ENCODE assay signal across 1 cellular context in the genomic region with DNA sequence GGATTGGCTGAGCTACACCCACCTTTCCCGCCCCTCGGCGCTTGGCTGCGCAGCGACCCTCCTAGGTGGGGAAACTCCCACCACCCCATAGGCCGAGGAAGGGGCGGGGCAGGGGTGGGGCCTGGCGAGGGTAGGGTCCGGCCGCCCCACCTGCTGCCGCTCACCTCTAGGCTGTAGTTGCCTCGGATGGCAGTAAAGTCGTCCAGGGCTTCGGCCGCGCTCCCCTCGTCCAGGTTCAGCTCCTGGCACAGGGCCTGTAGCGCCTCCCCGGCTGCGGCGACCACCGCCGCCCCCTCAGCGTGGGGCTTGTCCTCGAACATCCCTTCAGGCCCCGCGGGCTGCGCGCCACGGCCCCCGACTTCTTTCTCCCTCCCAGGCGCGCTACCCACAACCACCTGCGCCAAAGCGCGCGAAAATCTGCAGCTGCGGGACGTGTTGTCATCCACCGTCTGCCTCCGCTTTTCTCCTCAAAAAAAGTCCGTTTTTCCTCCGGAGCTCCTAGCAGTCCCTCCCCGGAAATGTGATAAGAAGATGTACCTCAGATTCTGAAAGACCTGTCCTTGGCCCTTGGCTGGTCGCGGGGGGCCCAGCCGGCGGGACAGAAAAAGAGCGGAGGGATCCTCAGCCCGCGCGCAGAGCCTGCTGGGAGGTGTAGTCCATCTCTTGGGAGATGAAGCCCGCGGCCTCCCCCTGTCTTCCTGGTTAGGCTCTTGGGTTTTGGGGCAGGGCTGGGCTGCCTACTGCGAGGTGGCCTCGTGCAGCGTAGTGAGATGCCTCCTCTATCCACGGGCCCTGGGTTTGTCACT.
TF ChIP-seq lines count a peak whose summit lies in the region.

Gene RBL1, minus strand, starts transcription at position 389 of the 806 bp plus-strand sequence. Its CDS starts 69 bp downstream, at position 320.

TF ChIP-seq in HepG2, 621 proteins besides CTCF, POLR2A, EP300 and RAD21 (continued from another document and continues in another):
- TF ChIP-seq THAP9 (CRISPR knock-in tag; IDR thresholded peaks at IDR 0.05; ENCODE audit: borderline replicate concordance) (peak; percentile 94; the same call in 1 of the 2 replicates), ZNF615 (CRISPR knock-in tag; IDR thresholded peaks at IDR 0.05; ENCODE audit: borderline replicate concordance) (peak; percentile 96; the same call in 1 of the 2 replicates), HNRNPL (IDR thresholded peaks at IDR 0.05; ENCODE audit: low read depth, low read length) (peak; percentile 71; the same call in 1 of the 2 replicates), ZNF446 (CRISPR knock-in tag; IDR thresholded peaks at IDR 0.05) (peak; percentile 98), SOX6 (IDR thresholded peaks at IDR 0.05) (no peak), SOX6 (CRISPR knock-in tag; IDR thresholded peaks at IDR 0.05) (peak; percentile 92), ZNF546 (CRISPR knock-in tag; conservative IDR thresholded peaks at IDR 0.05) (peak; percentile 99), FOXM1 (CRISPR knock-in tag; IDR thresholded peaks at IDR 0.05) (peak; percentile 73; the same call in 1 of the 2 replicates), MAFG (CRISPR knock-in tag; IDR thresholded peaks at IDR 0.05) (no peak), ZNF839 (CRISPR knock-in tag; IDR thresholded peaks at IDR 0.05; ENCODE audit: borderline replicate concordance) (peak; percentile 96), ZNF430 (CRISPR knock-in tag; IDR thresholded peaks at IDR 0.05) (peak; percentile 96), SAP130 (CRISPR knock-in tag; IDR thresholded peaks at IDR 0.05; ENCODE audit: low read depth) (peak; percentile 97), YEATS4 (CRISPR knock-in tag; IDR thresholded peaks at IDR 0.05; ENCODE audit: borderline replicate concordance) (peak; percentile 99), PAXIP1 (CRISPR knock-in tag; conservative IDR thresholded peaks at IDR 0.05) (peak; percentile 79), REPIN1 (CRISPR knock-in tag; IDR thresholded peaks at IDR 0.05; ENCODE audit: borderline replicate concordance, low read depth) (peak; percentile 83; the same call in 1 of the 2 replicates), ERF (CRISPR knock-in tag; IDR thresholded peaks at IDR 0.05) (peak; percentile 90), ELF4 (CRISPR knock-in tag; IDR thresholded peaks at IDR 0.05; ENCODE audit: borderline replicate concordance) (peak; percentile 96), TAF1 (CRISPR knock-in tag; IDR thresholded peaks at IDR 0.05) (peak; percentile 88), ZNF101 (CRISPR knock-in tag; IDR thresholded peaks at IDR 0.05; ENCODE audit: borderline replicate concordance, low read depth) (peak; percentile 98; the same call in 1 of the 2 replicates), GTF2F1 (IDR thresholded peaks at IDR 0.05; ENCODE audit: low read length) (no peak), LCORL (IDR thresholded peaks at IDR 0.05) (0 out of 2 replicates have a peak, but pooled peaks have one; percentile 1), LCORL (CRISPR knock-in tag; IDR thresholded peaks at IDR 0.05) (peak; percentile 92; the same call in 1 of the 2 replicates), NFKBIZ (CRISPR knock-in tag; IDR thresholded peaks at IDR 0.05) (peak; percentile 77; the same call in 1 of the 2 replicates), SMARCE1 (IDR thresholded peaks at IDR 0.05; ENCODE audit: borderline replicate concordance) (no peak), IRX3 (CRISPR knock-in tag; IDR thresholded peaks at IDR 0.05; ENCODE audit: borderline replicate concordance, low read depth) (0 out of 2 replicates have a peak, but pooled peaks have one; percentile 20), BATF2 (CRISPR knock-in tag; IDR thresholded peaks at IDR 0.05) (peak; percentile 98), ZNF619 (CRISPR knock-in tag; IDR thresholded peaks at IDR 0.05) (peak; percentile 88; the same call in 1 of the 2 replicates)
- TF ChIP-seq, protein P1, sequence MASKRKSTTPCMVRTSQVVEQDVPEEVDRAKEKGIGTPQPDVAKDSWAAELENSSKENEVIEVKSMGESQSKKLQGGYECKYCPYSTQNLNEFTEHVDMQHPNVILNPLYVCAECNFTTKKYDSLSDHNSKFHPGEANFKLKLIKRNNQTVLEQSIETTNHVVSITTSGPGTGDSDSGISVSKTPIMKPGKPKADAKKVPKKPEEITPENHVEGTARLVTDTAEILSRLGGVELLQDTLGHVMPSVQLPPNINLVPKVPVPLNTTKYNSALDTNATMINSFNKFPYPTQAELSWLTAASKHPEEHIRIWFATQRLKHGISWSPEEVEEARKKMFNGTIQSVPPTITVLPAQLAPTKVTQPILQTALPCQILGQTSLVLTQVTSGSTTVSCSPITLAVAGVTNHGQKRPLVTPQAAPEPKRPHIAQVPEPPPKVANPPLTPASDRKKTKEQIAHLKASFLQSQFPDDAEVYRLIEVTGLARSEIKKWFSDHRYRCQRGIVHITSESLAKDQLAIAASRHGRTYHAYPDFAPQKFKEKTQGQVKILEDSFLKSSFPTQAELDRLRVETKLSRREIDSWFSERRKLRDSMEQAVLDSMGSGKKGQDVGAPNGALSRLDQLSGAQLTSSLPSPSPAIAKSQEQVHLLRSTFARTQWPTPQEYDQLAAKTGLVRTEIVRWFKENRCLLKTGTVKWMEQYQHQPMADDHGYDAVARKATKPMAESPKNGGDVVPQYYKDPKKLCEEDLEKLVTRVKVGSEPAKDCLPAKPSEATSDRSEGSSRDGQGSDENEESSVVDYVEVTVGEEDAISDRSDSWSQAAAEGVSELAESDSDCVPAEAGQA (IDR thresholded peaks at IDR 0.05; ENCODE audit: low read depth), result peak; percentile 55
- TF ChIP-seq, protein P1 (CRISPR knock-in tag; IDR thresholded peaks at IDR 0.05; ENCODE audit: borderline replicate concordance), result peak; percentile 93; the same call in 1 of the 2 replicates
- TF ChIP-seq, protein P2, sequence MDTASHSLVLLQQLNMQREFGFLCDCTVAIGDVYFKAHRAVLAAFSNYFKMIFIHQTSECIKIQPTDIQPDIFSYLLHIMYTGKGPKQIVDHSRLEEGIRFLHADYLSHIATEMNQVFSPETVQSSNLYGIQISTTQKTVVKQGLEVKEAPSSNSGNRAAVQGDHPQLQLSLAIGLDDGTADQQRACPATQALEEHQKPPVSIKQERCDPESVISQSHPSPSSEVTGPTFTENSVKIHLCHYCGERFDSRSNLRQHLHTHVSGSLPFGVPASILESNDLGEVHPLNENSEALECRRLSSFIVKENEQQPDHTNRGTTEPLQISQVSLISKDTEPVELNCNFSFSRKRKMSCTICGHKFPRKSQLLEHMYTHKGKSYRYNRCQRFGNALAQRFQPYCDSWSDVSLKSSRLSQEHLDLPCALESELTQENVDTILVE (CRISPR knock-in tag; IDR thresholded peaks at IDR 0.05), result peak; percentile 90
- TF ChIP-seq, protein P3, sequence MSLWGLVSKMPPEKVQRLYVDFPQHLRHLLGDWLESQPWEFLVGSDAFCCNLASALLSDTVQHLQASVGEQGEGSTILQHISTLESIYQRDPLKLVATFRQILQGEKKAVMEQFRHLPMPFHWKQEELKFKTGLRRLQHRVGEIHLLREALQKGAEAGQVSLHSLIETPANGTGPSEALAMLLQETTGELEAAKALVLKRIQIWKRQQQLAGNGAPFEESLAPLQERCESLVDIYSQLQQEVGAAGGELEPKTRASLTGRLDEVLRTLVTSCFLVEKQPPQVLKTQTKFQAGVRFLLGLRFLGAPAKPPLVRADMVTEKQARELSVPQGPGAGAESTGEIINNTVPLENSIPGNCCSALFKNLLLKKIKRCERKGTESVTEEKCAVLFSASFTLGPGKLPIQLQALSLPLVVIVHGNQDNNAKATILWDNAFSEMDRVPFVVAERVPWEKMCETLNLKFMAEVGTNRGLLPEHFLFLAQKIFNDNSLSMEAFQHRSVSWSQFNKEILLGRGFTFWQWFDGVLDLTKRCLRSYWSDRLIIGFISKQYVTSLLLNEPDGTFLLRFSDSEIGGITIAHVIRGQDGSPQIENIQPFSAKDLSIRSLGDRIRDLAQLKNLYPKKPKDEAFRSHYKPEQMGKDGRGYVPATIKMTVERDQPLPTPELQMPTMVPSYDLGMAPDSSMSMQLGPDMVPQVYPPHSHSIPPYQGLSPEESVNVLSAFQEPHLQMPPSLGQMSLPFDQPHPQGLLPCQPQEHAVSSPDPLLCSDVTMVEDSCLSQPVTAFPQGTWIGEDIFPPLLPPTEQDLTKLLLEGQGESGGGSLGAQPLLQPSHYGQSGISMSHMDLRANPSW (CRISPR knock-in tag; IDR thresholded peaks at IDR 0.05; ENCODE audit: borderline replicate concordance), result peak; percentile 10; the same call in 1 of the 2 replicates
- TF ChIP-seq, protein P4, sequence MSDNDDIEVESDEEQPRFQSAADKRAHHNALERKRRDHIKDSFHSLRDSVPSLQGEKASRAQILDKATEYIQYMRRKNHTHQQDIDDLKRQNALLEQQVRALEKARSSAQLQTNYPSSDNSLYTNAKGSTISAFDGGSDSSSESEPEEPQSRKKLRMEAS (IDR thresholded peaks at IDR 0.05), result peak; percentile 98
- TF ChIP-seq, protein P5, sequence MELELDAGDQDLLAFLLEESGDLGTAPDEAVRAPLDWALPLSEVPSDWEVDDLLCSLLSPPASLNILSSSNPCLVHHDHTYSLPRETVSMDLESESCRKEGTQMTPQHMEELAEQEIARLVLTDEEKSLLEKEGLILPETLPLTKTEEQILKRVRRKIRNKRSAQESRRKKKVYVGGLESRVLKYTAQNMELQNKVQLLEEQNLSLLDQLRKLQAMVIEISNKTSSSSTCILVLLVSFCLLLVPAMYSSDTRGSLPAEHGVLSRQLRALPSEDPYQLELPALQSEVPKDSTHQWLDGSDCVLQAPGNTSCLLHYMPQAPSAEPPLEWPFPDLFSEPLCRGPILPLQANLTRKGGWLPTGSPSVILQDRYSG (CRISPR knock-in tag; IDR thresholded peaks at IDR 0.05), result peak; percentile 95
